In genomic region chr9:89712285-89712684, GRCh38 we compare ENCODE assay signal across 19 cellular contexts.
"Had no signal": no experiment of that assay in that cellular context is flagged by ENCODE, and none has a peak within 500 bp of the region (broad histone marks: within the 10 kb centered on the region; RNA-seq: fewer than 3 reads in every experiment).

No MANE protein-coding gene starts in this region.

- H3K9me3 ChIP-seq: gastroesophageal sphincter, left lung, lower lobe of right lung, tibial artery, upper lobe of left lung, uterus had no signal

- ATAC-seq: gastroesophageal sphincter; left lung; lower lobe of right lung; stimulated activated naive CD8-positive, alpha-beta T cell treated with anti-CD3 and anti-CD28 coated beads, Interleukin-15, Interleukin-2, amounts not matched to agents 100 U/mL and 50 U/mL, for 24 hours had no signal

- H3K36me3 Mint-ChIP-seq: memory B cell, naive B cell had no signal

- H3K9me3 Mint-ChIP-seq: memory B cell had no signal

- H3K4me3 Mint-ChIP-seq: memory B cell, naive B cell had no signal

- H3K4me2 ChIP-seq: smooth muscle cell had no signal

- H3K27ac ChIP-seq: epithelial cell of prostate, esophagus muscularis mucosa, gastroesophageal sphincter, left lung, lower lobe of right lung, tibial artery, upper lobe of left lung had no signal

- H3K4me1 ChIP-seq: tibial artery, uterus had no signal

- H3K27ac Mint-ChIP-seq: memory B cell, naive B cell had no signal

- H3K4me3 ChIP-seq: esophagus muscularis mucosa, gastroesophageal sphincter, left lung, lower lobe of right lung, smooth muscle cell, tibial artery, upper lobe of left lung, uterus had no signal

- DNase-seq: cortex of kidney; effector memory CD4-positive, alpha-beta T cell; foreskin fibroblast; glutamatergic neuron; islet precursor cell; left lung; lower lobe of right lung; naive B cell; posterior cingulate gyrus; stimulated activated CD4-positive, alpha-beta T cell treated with anti-CD3 and anti-CD28 coated beads, Interleukin-2, amount 100 ng/mL, for 48 hours; stimulated activated naive CD8-positive, alpha-beta T cell treated with anti-CD3 and anti-CD28 coated beads, Interleukin-15, Interleukin-2, amounts not matched to agents 100 U/mL and 50 U/mL, for 24 hours; tibial artery; upper lobe of left lung had no signal

- H3K27me3 Mint-ChIP-seq: naive B cell had no signal

- H3K36me3 ChIP-seq: esophagus muscularis mucosa, gastroesophageal sphincter, left lung, lower lobe of right lung, tibial artery, upper lobe of left lung, uterus had no signal

- H3K27me3 ChIP-seq: esophagus muscularis mucosa, gastroesophageal sphincter, left lung, tibial artery, upper lobe of left lung, uterus had no signal
